19 cellular contexts compared by ENCODE assay signal in the genomic region with DNA sequence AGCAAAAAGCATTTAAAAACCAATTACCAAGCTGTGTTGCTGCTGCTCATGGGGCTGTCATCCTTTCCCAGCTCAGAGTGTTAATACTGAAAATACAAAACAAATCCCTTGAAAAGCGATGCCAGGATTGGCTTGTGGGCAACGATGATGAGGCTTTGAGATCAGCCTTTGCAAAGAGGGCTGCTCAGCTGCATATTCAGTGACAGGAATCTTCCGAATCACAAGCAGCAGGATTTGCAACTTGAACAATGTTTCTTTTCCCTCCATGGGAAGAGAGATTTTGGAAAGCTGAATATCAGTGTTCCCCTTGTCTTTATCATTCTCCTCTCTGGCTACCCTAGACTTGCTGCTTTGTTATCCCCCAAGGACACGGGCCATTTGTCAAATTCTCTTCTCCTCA.
DNase-seq lines count a peak whose midpoint lies in the region; ATAC-seq and TF ChIP-seq lines count a peak whose summit lies in the region.
"Had no signal": no experiment of that assay in that cellular context is flagged by ENCODE, and none has a peak within 500 bp of the region (broad histone marks: within the 10 kb centered on the region; RNA-seq: fewer than 3 reads in every experiment).

No MANE protein-coding gene starts in this region.

- peaks cover 0 to 4% (median 0%) of the 10 kb centered on the region in 5 experiments for H3K9me3 Mint-ChIP-seq in brain
- H3K9me3 Mint-ChIP-seq in stimulated activated naive B cell treated with anti-CD40 and anti-IgM and Interleukin-4, amounts not matched to agents 10 μg/mL and 1 μg/mL and 100 μg/mL, for 72 hours = peaks cover 4% of the 10 kb centered on the region in 2 donors

- peak overlapping the region; percentile 17 to 65 (median 38) for H3K4me3 Mint-ChIP-seq in brain
- H3K4me3 Mint-ChIP-seq in stimulated activated naive B cell treated with anti-CD40 and anti-IgM and Interleukin-4, amounts not matched to agents 10 μg/mL and 1 μg/mL and 100 μg/mL, for 72 hours = no peak overlapping the region
- H3K4me3 Mint-ChIP-seq: natural killer cell treated with Interleukin-12 subunit alpha and Interleukin-12 subunit beta and Interleukin-15 and Interleukin-18, amount 100 ng/mL, for 72 hours had no signal

- H2BK15ac ChIP-seq in mesenchymal stem cell (ENCODE audit: low read depth, poor library complexity, severe bottlenecking) = no peak overlapping the region

- H3K14ac ChIP-seq in mesenchymal stem cell (ENCODE audit: low read length in 2 of 2) = peak overlapping the region in 1 of 2 experiments; percentile 1

- intact Hi-C loops in tibial artery (cut with DNase I; ENCODE audit: low total_unique reads) = no loop called here

- H3K23ac ChIP-seq in mesenchymal stem cell (ENCODE audit: low read length in 2 of 2) = no peak overlapping the region

- peak overlapping the region in 1 of 2 experiments; percentile 14 for H3K18ac ChIP-seq in mesenchymal stem cell (ENCODE audit: low read depth in 1 of 2, low read length in 2 of 2)

- WGBS in mesenchymal stem cell = 86% methylated on average over 4 of the region's 4 CpGs

- H3K9me3 ChIP-seq in mesenchymal stem cell (ENCODE audit: control insufficient read depth, low read length) (no peaks in the 10 kb centered on the region), tibial artery (no peaks in the 10 kb centered on the region)
- H3K9me3 ChIP-seq: esophagus squamous epithelium, thoracic aorta had no signal

- H2BK120ac ChIP-seq in mesenchymal stem cell (ENCODE audit: low read depth, low read length) = no peak overlapping the region

- H3K27me3 ChIP-seq in mesenchymal stem cell (ENCODE audit: control insufficient read depth in 1 of 2, insufficient read depth in 1 of 2, low read length in 2 of 2) (no peaks in the 10 kb centered on the region), tibial artery (no peaks in the 10 kb centered on the region)
- H3K27me3 ChIP-seq: esophagus squamous epithelium had no signal

- H3K27ac ChIP-seq in mesenchymal stem cell (ENCODE audit: low read length, poor library complexity, severe bottlenecking) (peak overlapping the region; percentile 95), tibial artery (no peak overlapping the region)
- H3K27ac ChIP-seq: esophagus squamous epithelium, thoracic aorta had no signal

- no peaks in the 10 kb centered on the region for H3K27me3 Mint-ChIP-seq in brain
- H3K27me3 Mint-ChIP-seq in stimulated activated naive B cell treated with anti-CD40 and anti-IgM and Interleukin-4, amounts not matched to agents 10 μg/mL and 1 μg/mL and 100 μg/mL, for 72 hours = no peaks in the 10 kb centered on the region
- H3K27me3 Mint-ChIP-seq: natural killer cell treated with Interleukin-12 subunit alpha and Interleukin-12 subunit beta and Interleukin-15 and Interleukin-18, amount 100 ng/mL, for 72 hours had no signal

- H3K4me2 ChIP-seq in mesenchymal stem cell (ENCODE audit: low read length, poor library complexity, severe bottlenecking) = no peak overlapping the region

- peaks cover 7% of the 10 kb centered on the region for H3K79me1 ChIP-seq in mesenchymal stem cell (replicated peaks; ENCODE audit: low read length, poor library complexity, severe bottlenecking)

- no peak overlapping the region for H4K8ac ChIP-seq in mesenchymal stem cell (ENCODE audit: low read length)

- H3K27ac Mint-ChIP-seq in brain = peak overlapping the region; percentile 8 to 84 (median 79)
- H3K27ac Mint-ChIP-seq in stimulated activated naive B cell treated with anti-CD40 and anti-IgM and Interleukin-4, amounts not matched to agents 10 μg/mL and 1 μg/mL and 100 μg/mL, for 72 hours = peak overlapping the region; percentile 9
- H3K27ac Mint-ChIP-seq: natural killer cell treated with Interleukin-12 subunit alpha and Interleukin-12 subunit beta and Interleukin-15 and Interleukin-18, amount 100 ng/mL, for 72 hours had no signal

- ATAC-seq in stimulated activated naive B cell treated with anti-CD40 and anti-IgM and Interleukin-4, amounts not matched to agents 10 μg/mL and 1 μg/mL and 100 μg/mL, for 72 hours (replicated peaks) = no peak
- no peak for ATAC-seq in GM18498 (IDR thresholded peaks at IDR 0.05; ENCODE audit: unreplicated experiment)
- ATAC-seq: natural killer cell treated with Interleukin-12 subunit alpha and Interleukin-12 subunit beta and Interleukin-15 and Interleukin-18, amount 100 ng/mL, for 72 hours; PC-3 had no signal

- H3K9ac ChIP-seq in mesenchymal stem cell (ENCODE audit: low read length) = no peak overlapping the region

- peak overlapping the region in 1 of 2 experiments; percentile 13 for H2BK12ac ChIP-seq in mesenchymal stem cell (ENCODE audit: low read length in 2 of 2)

- H3K4me3 ChIP-seq in mesenchymal stem cell (ENCODE audit: insufficient read depth in 1 of 2, low read depth in 1 of 2, low read length in 2 of 2) = no peak overlapping the region
- no peak overlapping the region for H3K4me3 ChIP-seq in tibial artery
- H3K4me3 ChIP-seq: esophagus squamous epithelium, thoracic aorta had no signal

- DNase-seq in LHCN-M2 (ENCODE audit: low read depth) (peak; percentile 57), mesenchymal stem cell (no peak), germinal center (ENCODE audit: low spot score) (no peak), tibial artery (no peak)
- no peak for DNase-seq in stimulated activated naive B cell treated with anti-CD40 and anti-IgM and Interleukin-4, amounts not matched to agents 10 μg/mL and 1 μg/mL and 100 μg/mL, for 72 hours
- DNase-seq: activated CD4-positive, alpha-beta T cell treated with anti-CD3 and anti-CD28 coated beads, Interleukin-2, amount 50 U/mL, for 48 hours; activated naive CD4-positive, alpha-beta T cell; cerebellar nuclear complex; effector memory CD4-positive, alpha-beta T cell; EL; esophagus squamous epithelium; NCI-H1105 treated with DMSO at 0.1 percent for 48 hours; NCI-H748 treated with DMSO at 0.1 percent for 48 hours; PC-3; T-helper 2 cell had no signal

- no peaks in the 10 kb centered on the region for H3K36me3 Mint-ChIP-seq in brain
- no peaks in the 10 kb centered on the region for H3K36me3 Mint-ChIP-seq in stimulated activated naive B cell treated with anti-CD40 and anti-IgM and Interleukin-4, amounts not matched to agents 10 μg/mL and 1 μg/mL and 100 μg/mL, for 72 hours
- H3K36me3 Mint-ChIP-seq: natural killer cell treated with Interleukin-12 subunit alpha and Interleukin-12 subunit beta and Interleukin-15 and Interleukin-18, amount 100 ng/mL, for 72 hours had no signal

- no peak overlapping the region for H3K4ac ChIP-seq in mesenchymal stem cell (ENCODE audit: low read depth in 1 of 2, low read length in 2 of 2)

- H3K36me3 ChIP-seq in mesenchymal stem cell (ENCODE audit: control insufficient read depth in 1 of 2, insufficient read depth in 2 of 2, low read depth in 1 of 2, low read length in 2 of 2) (no peaks in the 10 kb centered on the region), tibial artery (no peaks in the 10 kb centered on the region)
- H3K36me3 ChIP-seq: esophagus squamous epithelium, thoracic aorta had no signal

- H3K4me1 Mint-ChIP-seq in brain = peaks cover 56% of the 10 kb centered on the region
- H3K4me1 Mint-ChIP-seq in stimulated activated naive B cell treated with anti-CD40 and anti-IgM and Interleukin-4, amounts not matched to agents 10 μg/mL and 1 μg/mL and 100 μg/mL, for 72 hours = no peaks in the 10 kb centered on the region

- no peak overlapping the region for H2AFZ ChIP-seq in mesenchymal stem cell (ENCODE audit: low read depth, low read length)

- H2BK5ac ChIP-seq in mesenchymal stem cell (ENCODE audit: low read depth, low read length, poor library complexity, severe bottlenecking) = no peak overlapping the region

- peaks cover 12% of the 10 kb centered on the region for H3K4me1 ChIP-seq in mesenchymal stem cell (ENCODE audit: control insufficient read depth, insufficient read depth, low read depth, low read length)
- H3K4me1 ChIP-seq in tibial artery = no peaks in the 10 kb centered on the region
- H3K4me1 ChIP-seq: esophagus squamous epithelium had no signal

- H4K91ac ChIP-seq in mesenchymal stem cell (ENCODE audit: low read length) = no peak overlapping the region

- no peak for TF ChIP-seq CTCF in brain (conservative IDR thresholded peaks at IDR 0.05)
- TF ChIP-seq CTCF in tibial artery (IDR thresholded peaks at IDR 0.05) = no peak

- H2AK5ac ChIP-seq in mesenchymal stem cell (ENCODE audit: low read length, severe bottlenecking) = peak overlapping the region; percentile 83

Comparison
In these comparisons a context has a peak if more than half of its experiments do, and no peak if none do; other contexts are left out.
1. H3K4me3 Mint-ChIP-seq: peak in brain (5 of 5); none in stimulated activated naive B cell treated with anti-CD40 and anti-IgM and Interleukin-4, amounts not matched to agents 10 μg/mL and 1 μg/mL and 100 μg/mL, for 72 hours (0 of 2).